Comparison of ENCODE assay signal across 8 cellular contexts in genomic region chr7:43108255-43109011, GRCh38. TPM values are rescaled to one million over a fixed set of nuclear protein-coding genes. Genes with fewer than 3 reads are reported as not detected.
DNase-seq lines count a peak whose midpoint lies in the region; ATAC-seq and TF ChIP-seq lines count a peak whose summit lies in the region.

No MANE protein-coding gene starts in this region.

- no peaks in the 10 kb centered on the region for H3K4me1 ChIP-seq in naive thymus-derived CD4-positive, alpha-beta T cell (ENCODE audit: control insufficient read depth in 2 of 2, insufficient read depth in 2 of 2, low read length in 2 of 2)
- peaks cover 7 to 17% of the 10 kb centered on the region in 2 donors for H3K4me1 ChIP-seq in thoracic aorta (ENCODE audit: control insufficient read depth in 1 of 2, low read depth in 2 of 2)

- peaks cover 33% of the 10 kb centered on the region for H3K27me3 ChIP-seq in AG04450 (ENCODE audit: control insufficient read depth, insufficient read depth, low read length)
- H3K27me3 ChIP-seq in naive thymus-derived CD4-positive, alpha-beta T cell (ENCODE audit: control insufficient read depth in 2 of 2, insufficient read depth in 2 of 2, low read length in 2 of 2) = peaks cover 0 to 5% of the 10 kb centered on the region in 2 donors
- H3K27me3 ChIP-seq in thoracic aorta (replicated peaks; ENCODE audit: insufficient read depth) = no peaks in the 10 kb centered on the region

- H3K27ac Mint-ChIP-seq in activated CD4-positive, alpha-beta T cell treated with anti-CD3 and anti-CD28 coated beads, Interleukin-2, amount 10 ng/mL, durations not matched to agents 7 days and 5 days = no peak overlapping the region
- peak overlapping the region in 1 of 9 donors; percentile 26 for H3K27ac Mint-ChIP-seq in naive thymus-derived CD4-positive, alpha-beta T cell

- no peaks in the 10 kb centered on the region for H3K9me3 ChIP-seq in AG04450 (ENCODE audit: control insufficient read depth, insufficient read depth, low read length)
- H3K9me3 ChIP-seq in naive thymus-derived CD4-positive, alpha-beta T cell (ENCODE audit: control insufficient read depth in 2 of 3, low read length in 3 of 3) = no peaks in the 10 kb centered on the region
- H3K9me3 ChIP-seq in thoracic aorta = no peaks in the 10 kb centered on the region

- H3K4me1 Mint-ChIP-seq in activated CD4-positive, alpha-beta T cell treated with anti-CD3 and anti-CD28 coated beads, Interleukin-2, amount 10 ng/mL, durations not matched to agents 7 days and 5 days = peaks cover 3% of the 10 kb centered on the region
- peaks cover 0 to 12% (median 5%) of the 10 kb centered on the region in 7 donors for H3K4me1 Mint-ChIP-seq in naive thymus-derived CD4-positive, alpha-beta T cell

- H3K36me3 ChIP-seq in naive thymus-derived CD4-positive, alpha-beta T cell (ENCODE audit: control insufficient read depth in 2 of 3, insufficient read depth in 3 of 3, low read length in 3 of 3) = no peaks in the 10 kb centered on the region
- no peaks in the 10 kb centered on the region for H3K36me3 ChIP-seq in thoracic aorta

- DNase-seq in AG04450 (ENCODE audit: low read depth, low spot score) = no peak
- peak; percentile 68 for DNase-seq in GM13977 (ENCODE audit: low spot score)
- peak; percentile 48 for DNase-seq in NCI-H1048 (lab: John Stamatoyannopoulos, UW)
- peak; percentile 56 for DNase-seq in activated CD4-positive, alpha-beta T cell treated with anti-CD3 and anti-CD28 coated beads, Interleukin-2, amount 10 ng/mL, durations not matched to agents 7 days and 5 days
- no peak for DNase-seq in epithelial cell of proximal tubule (ENCODE audit: low read depth)
- peak in 3 of 9 donors; percentile 8 to 59 (median 11) for DNase-seq in naive thymus-derived CD4-positive, alpha-beta T cell
- peak; percentile 19 for DNase-seq in thoracic aorta (ENCODE audit: low spot score)

- intact Hi-C loops in naive thymus-derived CD4-positive, alpha-beta T cell (cut with micrococcal nuclease) = loop anchor here in 1 of 2 donors (1.0 kb wide), 2 partner anchors 163 to 167 kb away; no protein-coding TSS in a partner anchor

- H3K27ac ChIP-seq in AG04450 (ENCODE audit: low read depth, low read length) (no peak overlapping the region), thoracic aorta (no peak overlapping the region)
- H3K27ac ChIP-seq in naive thymus-derived CD4-positive, alpha-beta T cell (ENCODE audit: low read depth, low read length) = no peak overlapping the region

- CTCF ChIA-PET in AG04450 (lab: Charles Lee) = interaction anchor here (0.6 to 3.2 kb wide), 28 partner anchors 8 to 731 kb away, joined by 3 to 20 read pairs (median 4); no protein-coding TSS in a partner anchor
- CTCF ChIA-PET in activated CD4-positive, alpha-beta T cell treated with anti-CD3 and anti-CD28 coated beads, Interleukin-2, amount 10 ng/mL, durations not matched to agents 7 days and 5 days (lab: Charles Lee) = interaction anchor here (0.7 kb wide), 1 partner anchor 168 kb away, joined by 3 read pairs; no protein-coding TSS in a partner anchor
- CTCF ChIA-PET in naive thymus-derived CD4-positive, alpha-beta T cell (lab: Charles Lee) = interaction anchor here (0.6 kb wide), 1 partner anchor 444 kb away, joined by 3 read pairs; no protein-coding TSS in a partner anchor

- in situ Hi-C loops in GM13977 (cut with MboI; ENCODE audit: low pct_unique_long_range_greater_than_20kb, low sequenced_read_pairs, unreplicated experiment) = loop anchor here (10.0 kb wide), 1 partner anchor 164 kb away; no protein-coding TSS in a partner anchor

- ATAC-seq in HG02840 (IDR thresholded peaks at IDR 0.05; ENCODE audit: low FRiP score, unreplicated experiment) (peak; percentile 90), thoracic aorta (ENCODE audit: insufficient number of reproducible peaks, low FRiP score, low read depth) (peak; percentile 58)
- ATAC-seq in naive thymus-derived CD4-positive, alpha-beta T cell = peak; percentile 44

- no peak overlapping the region for H3K4me3 Mint-ChIP-seq in activated CD4-positive, alpha-beta T cell treated with anti-CD3 and anti-CD28 coated beads, Interleukin-2, amount 10 ng/mL, durations not matched to agents 7 days and 5 days
- H3K4me3 Mint-ChIP-seq in naive thymus-derived CD4-positive, alpha-beta T cell = no peak overlapping the region

- H3K4me3 ChIP-seq in AG04450 (ENCODE audit: low read depth, low read length) (no peak overlapping the region), epithelial cell of proximal tubule (ENCODE audit: low read depth, low read length) (no peak overlapping the region), thoracic aorta (no peak overlapping the region)
- no peak overlapping the region for H3K4me3 ChIP-seq in naive thymus-derived CD4-positive, alpha-beta T cell (ENCODE audit: low read length)

- H3K9me3 Mint-ChIP-seq in activated CD4-positive, alpha-beta T cell treated with anti-CD3 and anti-CD28 coated beads, Interleukin-2, amount 10 ng/mL, durations not matched to agents 7 days and 5 days = no peaks in the 10 kb centered on the region
- peaks cover 0 to 8% (median 2%) of the 10 kb centered on the region in 11 donors for H3K9me3 Mint-ChIP-seq in naive thymus-derived CD4-positive, alpha-beta T cell

- TF ChIP-seq CTCF in AG04450 (IDR thresholded peaks at IDR 0.05; ENCODE audit: low read depth, low read length) (peak; percentile 97), GM13977 (IDR thresholded peaks at IDR 0.05; ENCODE audit: extremely low read depth, insufficient read depth, missing control alignments) (peak; percentile 87), epithelial cell of proximal tubule (conservative IDR thresholded peaks at IDR 0.05; ENCODE audit: low read depth, low read length) (peak; percentile 97), thoracic aorta (IDR thresholded peaks at IDR 0.05) (peak; percentile 63)

- H3K27me3 Mint-ChIP-seq in activated CD4-positive, alpha-beta T cell treated with anti-CD3 and anti-CD28 coated beads, Interleukin-2, amount 10 ng/mL, durations not matched to agents 7 days and 5 days = peaks cover 62% of the 10 kb centered on the region
- H3K27me3 Mint-ChIP-seq in naive thymus-derived CD4-positive, alpha-beta T cell = peaks cover 59 to 67% (median 61%) of the 10 kb centered on the region in 5 donors

- H3K36me3 Mint-ChIP-seq in activated CD4-positive, alpha-beta T cell treated with anti-CD3 and anti-CD28 coated beads, Interleukin-2, amount 10 ng/mL, durations not matched to agents 7 days and 5 days (ENCODE audit: low read depth) = no peaks in the 10 kb centered on the region
- H3K36me3 Mint-ChIP-seq in naive thymus-derived CD4-positive, alpha-beta T cell = peaks cover 0 to 6% (median 4%) of the 10 kb centered on the region in 5 donors

- POLR2A ChIA-PET in AG04450 (lab: Yijun Ruan, JAX) = interaction anchor here (0.6 kb wide), 1 partner anchor 42 kb away, joined by 5 read pairs; no protein-coding TSS in a partner anchor
- POLR2A ChIA-PET in activated CD4-positive, alpha-beta T cell treated with anti-CD3 and anti-CD28 coated beads, Interleukin-2, amount 10 ng/mL, durations not matched to agents 7 days and 5 days (lab: Charles Lee) = no interaction called here
- POLR2A ChIA-PET in naive thymus-derived CD4-positive, alpha-beta T cell (lab: Charles Lee) = no interaction called here

RNA-seq across cellular contexts. Expression of gene HECW1, which starts 4.0 kb away (rescaled TPM):
- 2.6 and 3.2 TPM in 2 replicates for polyA plus RNA-seq in AG04450 (2011; rRNA removed)
- 3.2 and 4.1 TPM in 2 replicates for polyA minus RNA-seq in AG04450 (2011; rRNA and poly(A)+ RNA removed)
- total RNA-seq in activated CD4-positive, alpha-beta T cell treated with anti-CD3 and anti-CD28 coated beads, Interleukin-2, amount 10 ng/mL, durations not matched to agents 7 days and 5 days = not detected
- total RNA-seq in epithelial cell of proximal tubule = not detected in 2 replicates
- total RNA-seq in naive thymus-derived CD4-positive, alpha-beta T cell = not detected
- polyA plus RNA-seq in naive thymus-derived CD4-positive, alpha-beta T cell = not detected
- total RNA-seq in thoracic aorta = 1 to 10 TPM in 1 of 2 donors, under 1 TPM in 1; 0.28 to 2.3 TPM

Comparison
In these comparisons a context has a peak if more than half of its experiments do, and no peak if none do; other contexts are left out.
1. DNase-seq: peak in GM13977 (single experiment), NCI-H1048 (single experiment), activated CD4-positive, alpha-beta T cell treated with anti-CD3 and anti-CD28 coated beads, Interleukin-2, amount 10 ng/mL, durations not matched to agents 7 days and 5 days (single experiment) and thoracic aorta (single experiment); none in AG04450 (single experiment) and epithelial cell of proximal tubule (single experiment).
2. Peak in every context shown above with its lines, with median percentiles within 50 percentile points of each other: CTCF ChIP-seq and ATAC-seq.